ENCODE assay signal across 8 cellular contexts in genomic region chr15:68054658-68055223, GRCh38. TPM values are rescaled to one million over a fixed set of nuclear protein-coding genes. Genes with fewer than 3 reads are reported as not detected.
DNase-seq lines count a peak whose midpoint lies in the region; ATAC-seq and TF ChIP-seq lines count a peak whose summit lies in the region.

No MANE protein-coding gene starts in this region.

- H3F3A ChIP-seq in SU-DHL-6 (ENCODE audit: insufficient read depth): peaks cover 11% of the 10 kb centered on the region; the same call in 1 of the 2 replicates

- peaks cover 32% of the 10 kb centered on the region for H4K20me1 ChIP-seq in SU-DHL-6 (ENCODE audit: low read depth, low read length)

- H3K9me3 ChIP-seq in HUES64 (ENCODE audit: insufficient read depth, low read depth, low read length): no peaks in the 10 kb centered on the region
- no peaks in the 10 kb centered on the region for H3K9me3 ChIP-seq in SU-DHL-6 (ENCODE audit: insufficient read depth, low read length)
- H3K9me3 ChIP-seq in iPS DF 6.9 (ENCODE audit: control insufficient read depth, insufficient read depth, low read length): no peaks in the 10 kb centered on the region

- peak; percentile 13 for ATAC-seq in GM19324 (IDR thresholded peaks at IDR 0.05; ENCODE audit: low FRiP score, unreplicated experiment)

- H3K27ac ChIP-seq in HUES64 (ENCODE audit: low read depth, low read length) (peak overlapping the region; percentile 94; the same call in 1 of the 2 replicates), SU-DHL-6 (ENCODE audit: low read depth, low read length) (peak overlapping the region; percentile 85), iPS DF 6.9 (ENCODE audit: low read length) (no peak overlapping the region)

- DNase-seq in AML-193 (lab: John Stamatoyannopoulos, UW) (peak; percentile 17 to 36), astrocyte of the cerebellum (ENCODE audit: low read depth) (no peak), iPS DF 6.9 (ENCODE audit: low read depth, low spot score) (no peak), skeletal muscle cell (ENCODE audit: low read depth) (no peak), SHP77 treated with DMSO at 0.1 percent for 48 hours (lab: John Stamatoyannopoulos, UW) (no peak)

- H3K4me1 ChIP-seq in HUES64 (ENCODE audit: insufficient read depth, low read length): peaks cover 45% of the 10 kb centered on the region
- H3K4me1 ChIP-seq in iPS DF 6.9 (ENCODE audit: control insufficient read depth, insufficient read depth, low read length): no peaks in the 10 kb centered on the region

- H2AFZ ChIP-seq in SU-DHL-6 (ENCODE audit: low read depth, low read length, severe bottlenecking): no peak overlapping the region

- WGBS in HUES64: under 1% methylated on average over 31 of the region's 32 CpGs
- WGBS in iPS DF 6.9 (ENCODE audit: insufficient coverage, insufficient read length): no CpG with 5 or more reads among the region's 32 CpGs

- peak overlapping the region; percentile 93 for H3K4me3 ChIP-seq in HUES64 (ENCODE audit: low read length)
- peak overlapping the region; percentile 94 for H3K4me3 ChIP-seq in SU-DHL-6 (ENCODE audit: insufficient read depth, low read length, poor library complexity, severe bottlenecking)
- peak overlapping the region; percentile 89 for H3K4me3 ChIP-seq in astrocyte of the cerebellum (ENCODE audit: low read depth, low read length)
- H3K4me3 ChIP-seq in iPS DF 6.9 (ENCODE audit: low read length): peak overlapping the region; percentile 94
- peak overlapping the region; percentile 77 for H3K4me3 ChIP-seq in skeletal muscle cell (ENCODE audit: low read depth, low read length)

- H3K9ac ChIP-seq in HUES64 (ENCODE audit: low read depth, low read length) (peak overlapping the region; percentile 78), SU-DHL-6 (ENCODE audit: low read length) (peak overlapping the region; percentile 90)

- no peaks in the 10 kb centered on the region for H3K9me2 ChIP-seq in SU-DHL-6 (replicated peaks; ENCODE audit: insufficient read depth, low read length)

- in situ Hi-C loops in astrocyte of the cerebellum (cut with HindIII; ENCODE audit: low sequenced_read_pairs): no loop called here

- TF ChIP-seq CTCF in SU-DHL-6 (IDR thresholded peaks at IDR 0.05; ENCODE audit: insufficient read depth, low read length, poor library complexity, severe bottlenecking) (no peak), astrocyte of the cerebellum (IDR thresholded peaks at IDR 0.05; ENCODE audit: low read depth, low read length, missing control alignments) (no peak)

- H3K79me2 ChIP-seq in SU-DHL-6 (ENCODE audit: insufficient read depth, low read length): peaks cover 55% of the 10 kb centered on the region

- H3K4me2 ChIP-seq in SU-DHL-6 (ENCODE audit: low read depth, low read length, poor library complexity, severe bottlenecking): peak overlapping the region; percentile 99

- H3K27me3 ChIP-seq in HUES64 (ENCODE audit: insufficient read depth, low read length) (peaks cover 4% of the 10 kb centered on the region; the same call in 1 of the 2 replicates), SU-DHL-6 (ENCODE audit: low read length) (no peaks in the 10 kb centered on the region), iPS DF 6.9 (ENCODE audit: control insufficient read depth, insufficient read depth, low read length) (no peaks in the 10 kb centered on the region)

- H3K36me3 ChIP-seq in HUES64 (ENCODE audit: insufficient read depth, low read length): no peaks in the 10 kb centered on the region
- H3K36me3 ChIP-seq in SU-DHL-6 (ENCODE audit: low read length): no peaks in the 10 kb centered on the region
- no peaks in the 10 kb centered on the region for H3K36me3 ChIP-seq in iPS DF 6.9 (ENCODE audit: control insufficient read depth, insufficient read depth, low read length)

RNA-seq across cellular contexts. Expression of gene PIAS1, which starts 0.6 kb away (rescaled TPM):
- polyA plus RNA-seq in HUES64 (2013, experiment 1 of 2): 21.6 TPM
- polyA plus RNA-seq in HUES64 (2013, experiment 2 of 2): 22.7 TPM

Comparison
In these comparisons a context has a peak if more than half of its experiments do, and no peak if none do; other contexts are left out.
1. DNase-seq: peak in AML-193 (2 of 2); none in astrocyte of the cerebellum (single experiment), iPS DF 6.9 (single experiment), skeletal muscle cell (single experiment) and SHP77 treated with DMSO at 0.1 percent for 48 hours (single experiment).
2. Peak in every context shown above with its lines, with median percentiles within 50 percentile points of each other: H3K4me3 ChIP-seq.